In the genomic region with DNA sequence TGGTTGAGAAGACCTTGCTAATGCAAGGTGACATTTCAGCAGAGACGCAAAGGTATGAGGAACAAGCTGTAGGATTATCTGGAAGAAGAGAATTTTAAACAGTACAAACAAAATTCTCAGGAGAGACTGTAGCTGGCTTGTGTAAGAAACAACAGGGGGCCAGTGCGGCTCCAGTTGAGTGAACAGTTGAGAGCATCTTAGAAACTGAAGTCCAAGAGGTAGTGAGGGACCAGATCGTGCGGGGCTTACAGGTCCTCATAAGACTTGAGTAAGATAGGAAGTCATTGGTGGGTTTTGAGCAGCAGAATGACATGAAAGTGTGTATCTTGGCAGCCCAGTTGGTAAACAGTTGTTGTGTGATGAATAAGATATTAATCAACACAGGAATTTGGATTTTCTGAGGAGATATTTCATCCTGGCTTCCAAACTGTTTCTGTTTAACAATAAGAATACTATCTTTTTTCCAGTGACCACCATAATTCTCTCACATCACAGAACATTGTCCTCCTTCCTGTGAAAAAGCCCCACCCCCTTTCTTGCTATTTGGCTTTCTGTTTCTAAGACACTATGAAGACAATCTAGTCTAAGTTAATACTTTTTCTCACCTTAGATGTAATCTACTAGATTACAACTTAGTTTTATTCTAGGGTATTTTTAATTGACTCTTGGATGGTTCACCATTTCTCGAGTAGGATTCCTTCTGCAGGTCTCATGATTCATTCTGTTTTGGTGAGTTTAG, we compare ENCODE assay signal across 13 cellular contexts.
"Had no signal": no experiment of that assay in that cellular context is flagged by ENCODE, and none has a peak within 500 bp of the region (broad histone marks: within the 10 kb centered on the region; RNA-seq: fewer than 3 reads in every experiment).

No MANE protein-coding gene starts in this region.

- DNase-seq: activated naive CD4-positive, alpha-beta T cell treated with anti-CD3 and anti-CD28 coated beads for 36 hours; amniotic stem cell; body of pancreas; central memory CD4-positive, alpha-beta T cell; dermis blood vessel endothelial cell; endodermal cell; erythroblast; hippocampal formation; occipital lobe; psoas muscle; right lobe of liver had no signal

- H3K27me3 Mint-ChIP-seq: type B pancreatic cell had no signal

- ATAC-seq: body of pancreas; psoas muscle; stimulated activated effector memory CD8-positive, alpha-beta T cell treated with anti-CD3 and anti-CD28 coated beads, Interleukin-12 subunit alpha, Interleukin-12 subunit beta, amount 100 ng/mL, for 72 hours had no signal

- H3K27ac Mint-ChIP-seq: endodermal cell; stimulated activated effector memory CD8-positive, alpha-beta T cell treated with anti-CD3 and anti-CD28 coated beads, Interleukin-12 subunit alpha, Interleukin-12 subunit beta, amount 100 ng/mL, for 72 hours; type B pancreatic cell had no signal

- H3K27me3 ChIP-seq: body of pancreas, right lobe of liver had no signal

- H3K27ac ChIP-seq: body of pancreas, psoas muscle, right lobe of liver had no signal

- H3K4me1 ChIP-seq: body of pancreas, psoas muscle, right lobe of liver had no signal

- H3K4me3 Mint-ChIP-seq: activated naive CD4-positive, alpha-beta T cell treated with anti-CD3 and anti-CD28 coated beads for 36 hours; endodermal cell; stimulated activated effector memory CD8-positive, alpha-beta T cell treated with anti-CD3 and anti-CD28 coated beads, Interleukin-12 subunit alpha, Interleukin-12 subunit beta, amount 100 ng/mL, for 72 hours; type B pancreatic cell had no signal

- H3K4me3 ChIP-seq: body of pancreas, psoas muscle, right lobe of liver had no signal

- H3K9me3 Mint-ChIP-seq: activated naive CD4-positive, alpha-beta T cell treated with anti-CD3 and anti-CD28 coated beads for 36 hours; endodermal cell; stimulated activated effector memory CD8-positive, alpha-beta T cell treated with anti-CD3 and anti-CD28 coated beads, Interleukin-12 subunit alpha, Interleukin-12 subunit beta, amount 100 ng/mL, for 72 hours; type B pancreatic cell had no signal

- H3K9me3 ChIP-seq: body of pancreas, psoas muscle, right lobe of liver had no signal
